Comparison of ENCODE assay signal across 5 cellular contexts in the genomic region with DNA sequence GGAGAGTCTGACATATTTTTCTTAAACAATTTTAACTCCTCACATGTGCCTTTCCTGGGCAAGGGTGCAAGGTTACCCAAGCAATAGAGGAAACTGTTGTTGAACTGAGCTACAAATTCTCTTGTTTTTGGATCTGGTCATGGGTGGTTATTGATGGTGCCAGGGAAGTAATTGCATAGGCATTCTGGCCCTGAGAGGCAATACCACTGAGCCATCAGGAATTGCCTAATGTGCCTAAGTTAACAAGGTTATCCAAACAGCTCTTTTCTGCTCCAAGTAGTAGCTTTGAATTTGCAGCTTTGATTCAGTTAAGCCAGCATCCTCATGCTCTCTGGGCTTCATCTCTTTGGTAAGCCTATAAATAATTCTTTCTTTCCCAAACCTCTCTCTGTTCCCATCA.
"Had no signal": no experiment of that assay in that cellular context is flagged by ENCODE, and none has a peak within 500 bp of the region (broad histone marks: within the 10 kb centered on the region; RNA-seq: fewer than 3 reads in every experiment).

No MANE protein-coding gene starts in this region.

- H3K36me3 ChIP-seq: HAP-1 had no signal

- DNase-seq: HFFc6, KBM-7 had no signal

- H3K4me3 ChIP-seq: GM23338, HAP-1 had no signal

- ATAC-seq: GM23338, HCT116 had no signal

- H3K9me3 ChIP-seq: HAP-1 had no signal
